ENCODE assay signal across 8 cellular contexts in genomic region chr11:27362032-27362431, GRCh38. TPM values are rescaled to one million over a fixed set of nuclear protein-coding genes. Genes with fewer than 3 reads are reported as not detected.
A peak's percentile ranks its signal among the peaks of the same experiment; 100 is the strongest.
DNase-seq lines count a peak whose midpoint lies in the region; ATAC-seq, FAIRE-seq and TF ChIP-seq lines count a peak whose summit lies in the region.

No MANE protein-coding gene starts in this region.

- peak overlapping the region; percentile 76 to 98 (median 94) for H3K4me2 ChIP-seq in BLaER1 treated with 17β-estradiol and CSF1 and Interleukin-3, amounts not matched to agents 10 nM and 100 nM

- no peaks in the 10 kb centered on the region for H3K27me3 ChIP-seq in BLaER1 treated with 17β-estradiol and CSF1 and Interleukin-3, amounts not matched to agents 10 nM and 100 nM
- H3K27me3 ChIP-seq in HUES6 (ENCODE audit: control insufficient read depth, insufficient read depth, low read length) (no peaks in the 10 kb centered on the region), pancreas (no peaks in the 10 kb centered on the region)

- peaks cover 11 to 24% (median 19%) of the 10 kb centered on the region in 10 experiments; a peak in 18 of 20 replicates for H3K4me1 ChIP-seq in BLaER1 treated with 17β-estradiol and CSF1 and Interleukin-3, amounts not matched to agents 10 nM and 100 nM
- peaks cover 20% of the 10 kb centered on the region; the same call in 1 of the 2 replicates for H3K4me1 ChIP-seq in HUES6 (ENCODE audit: control insufficient read depth, insufficient read depth, low read length)
- peaks cover 11 to 21% (median 13%) of the 10 kb centered on the region in 3 donors for H3K4me1 ChIP-seq in pancreas

- WGBS in pancreas, 2 donors = 40 to 45% methylated on average over 3 of the region's 3 CpGs

- peak overlapping the region in 1 of 11 experiments; percentile 77; a peak in 1 of 22 replicates for H3K27ac ChIP-seq in BLaER1 treated with 17β-estradiol and CSF1 and Interleukin-3, amounts not matched to agents 10 nM and 100 nM
- no peak overlapping the region for H3K27ac ChIP-seq in HUES6 (ENCODE audit: low read depth, low read length)
- H3K27ac ChIP-seq in pancreas = peak overlapping the region in 1 of 4 donors; percentile 63

- H3K9ac ChIP-seq in BLaER1 treated with 17β-estradiol and CSF1 and Interleukin-3, amounts not matched to agents 10 nM and 100 nM = peak overlapping the region in 10 of 11 experiments; percentile 73 to 86 (median 82); a peak in 16 of 22 replicates
- H3K9ac ChIP-seq in HUES6 (ENCODE audit: low read length) = peak overlapping the region; percentile 91

- DNase-seq in activated naive CD4-positive, alpha-beta T cell treated with anti-CD3 and anti-CD28 coated beads, Interleukin-2, amount 50 U/mL, for 72 hours (ENCODE audit: low spot score in 2 of 2) = no peak
- DNase-seq in memory B cell (ENCODE audit: low spot score in 2 of 2) (no peak), pancreas (no peak), NCI-H510A (lab: John Stamatoyannopoulos, UW) (no peak), putamen (ENCODE audit: low spot score) (no peak)

- H3K27me3 Mint-ChIP-seq in memory B cell = no peaks in the 10 kb centered on the region

- H4K20me1 ChIP-seq in BLaER1 treated with 17β-estradiol and CSF1 and Interleukin-3, amounts not matched to agents 10 nM and 100 nM = no peaks in the 10 kb centered on the region

- H3K4me1 Mint-ChIP-seq in memory B cell = peaks cover 18% of the 10 kb centered on the region

- peak overlapping the region; percentile 84 for H3K4me3 Mint-ChIP-seq in memory B cell

- intact Hi-C loops in pancreas (cut with DNase I) = no loop called here

- H3K9me3 Mint-ChIP-seq in activated naive CD4-positive, alpha-beta T cell treated with anti-CD3 and anti-CD28 coated beads, Interleukin-2, amount 50 U/mL, for 72 hours = no peaks in the 10 kb centered on the region
- H3K9me3 Mint-ChIP-seq in memory B cell = no peaks in the 10 kb centered on the region

- no peak for FAIRE-seq in pancreas (lab: Jason Lieb, UNC)

- peaks cover 0 to 7% (median 0%) of the 10 kb centered on the region in 11 experiments; a peak in 5 of 22 replicates for H3K36me3 ChIP-seq in BLaER1 treated with 17β-estradiol and CSF1 and Interleukin-3, amounts not matched to agents 10 nM and 100 nM
- H3K36me3 ChIP-seq in HUES6 (ENCODE audit: control insufficient read depth, insufficient read depth, low read length) (no peaks in the 10 kb centered on the region), pancreas (no peaks in the 10 kb centered on the region)

- no peaks in the 10 kb centered on the region for H3K9me3 ChIP-seq in BLaER1 treated with 17β-estradiol and CSF1 and Interleukin-3, amounts not matched to agents 10 nM and 100 nM (replicated peaks in 1 of 11)
- no peaks in the 10 kb centered on the region for H3K9me3 ChIP-seq in HUES6 (ENCODE audit: control insufficient read depth, insufficient read depth, low read depth, low read length)
- H3K9me3 ChIP-seq in pancreas = no peaks in the 10 kb centered on the region

- H3K27ac Mint-ChIP-seq in activated naive CD4-positive, alpha-beta T cell treated with anti-CD3 and anti-CD28 coated beads, Interleukin-2, amount 50 U/mL, for 72 hours = peak overlapping the region; percentile 82 to 92
- H3K27ac Mint-ChIP-seq in memory B cell = no peak overlapping the region

- ATAC-seq in activated naive CD4-positive, alpha-beta T cell treated with anti-CD3 and anti-CD28 coated beads, Interleukin-2, amount 50 U/mL, for 72 hours = no peak
- no peak for ATAC-seq in memory B cell (ENCODE audit: low read depth)
- ATAC-seq in pancreas = no peak
- ATAC-seq in GM19351 (IDR thresholded peaks at IDR 0.05; ENCODE audit: unreplicated experiment) = no peak

- TF ChIP-seq CTCF in pancreas (IDR thresholded peaks at IDR 0.05) = no peak

- H3K4me3 ChIP-seq in BLaER1 treated with 17β-estradiol and CSF1 and Interleukin-3, amounts not matched to agents 10 nM and 100 nM = peak overlapping the region; percentile 72 to 84 (median 76); a peak in 19 of 20 replicates
- H3K4me3 ChIP-seq in HUES6 (ENCODE audit: low read depth, low read length) = peak overlapping the region; percentile 95
- peak overlapping the region in 2 of 4 donors; percentile 51 to 65 for H3K4me3 ChIP-seq in pancreas

- peaks cover 0 to 9% of the 10 kb centered on the region in 2 donors for H3K36me3 Mint-ChIP-seq in activated naive CD4-positive, alpha-beta T cell treated with anti-CD3 and anti-CD28 coated beads, Interleukin-2, amount 50 U/mL, for 72 hours
- no peaks in the 10 kb centered on the region for H3K36me3 Mint-ChIP-seq in memory B cell

RNA-seq across cellular contexts. Expression of gene CCDC34, which starts 1.0 kb away (rescaled TPM):
- total RNA-seq in activated naive CD4-positive, alpha-beta T cell treated with anti-CD3 and anti-CD28 coated beads, Interleukin-2, amount 50 U/mL, for 72 hours = 10 to 100 TPM; 19.7 to 20.8 TPM
- total RNA-seq in pancreas = 1 to 10 TPM; 3.3 to 7.1 (median 4.1) TPM
- polyA plus RNA-seq in pancreas = 10 to 100 TPM in 1 of 2 donors, 1 to 10 TPM in 1; 4.8 to 10.1 TPM
